In genomic region chr9:126030716-126031115, GRCh38 we compare ENCODE assay signal across 1 cellular context.
TF ChIP-seq lines count a peak whose summit lies in the region.

No MANE protein-coding gene starts in this region.

TF ChIP-seq in GM23338, 12 proteins besides CTCF, POLR2A, EP300 and RAD21 (continued from another document):
- TF ChIP-seq ZNF462 (CRISPR knock-in tag; IDR thresholded peaks at IDR 0.05) (no peak), EZH2phosphoT487 (IDR thresholded peaks at IDR 0.05; ENCODE audit: unreplicated experiment) (no peak), NANOG (IDR thresholded peaks at IDR 0.05; ENCODE audit: borderline replicate concordance) (no peak), EZH2 (IDR thresholded peaks at IDR 0.05; ENCODE audit: low read depth, unreplicated experiment) (no peak), REST (IDR thresholded peaks at IDR 0.05; ENCODE audit: unreplicated experiment) (no peak), ETS1 (IDR thresholded peaks at IDR 0.05) (no peak), ZNF331 (CRISPR knock-in tag; IDR thresholded peaks at IDR 0.05; ENCODE audit: low read depth) (no peak)
